ENCODE assay signal across 10 cellular contexts in genomic region chr12:64671682-64672081, GRCh38.
A peak's percentile ranks its signal among the peaks of the same experiment; 100 is the strongest.
DNase-seq lines count a peak whose midpoint lies in the region; ATAC-seq and TF ChIP-seq lines count a peak whose summit lies in the region.
"Had no signal": no experiment of that assay in that cellular context is flagged by ENCODE, and none has a peak within 500 bp of the region (broad histone marks: within the 10 kb centered on the region; RNA-seq: fewer than 3 reads in every experiment).

No MANE protein-coding gene starts in this region.

- H3K27me3 ChIP-seq in left ventricle myocardium inferior (ENCODE audit: low read depth): no peaks in the 10 kb centered on the region
- H3K27me3 ChIP-seq in hepatocyte: no peaks in the 10 kb centered on the region

- no peak for TF ChIP-seq CTCF in activated CD8-positive, alpha-beta T cell treated with anti-CD3 and anti-CD28 coated beads for 36 hours (IDR thresholded peaks at IDR 0.05)
- TF ChIP-seq CTCF in left ventricle myocardium inferior (IDR thresholded peaks at IDR 0.05; ENCODE audit: borderline replicate concordance) (no peak), hepatocyte (IDR thresholded peaks at IDR 0.05; ENCODE audit: poor library complexity) (no peak)

- no peaks in the 10 kb centered on the region for H3K9me3 Mint-ChIP-seq in activated CD4-positive, alpha-beta T cell treated with anti-CD3 and anti-CD28 coated beads, Interleukin-2, amount 10 ng/mL, durations not matched to agents 24 days and 14 days
- no peaks in the 10 kb centered on the region for H3K9me3 Mint-ChIP-seq in activated CD8-positive, alpha-beta T cell treated with anti-CD3 and anti-CD28 coated beads for 36 hours
- no peaks in the 10 kb centered on the region for H3K9me3 Mint-ChIP-seq in stimulated activated effector memory CD8-positive, alpha-beta T cell treated with anti-CD3 and anti-CD28 coated beads, Interleukin-12 subunit alpha, Interleukin-12 subunit beta, amount 100 ng/mL, for 72 hours

- H3K27ac ChIP-seq in left ventricle myocardium inferior (replicated peaks): peak overlapping the region; percentile 74
- no peak overlapping the region for H3K27ac ChIP-seq in hepatocyte

- H3K4me3 Mint-ChIP-seq in activated CD4-positive, alpha-beta T cell treated with anti-CD3 and anti-CD28 coated beads, Interleukin-2, amount 10 ng/mL, durations not matched to agents 24 days and 14 days: peak overlapping the region; percentile 83
- peak overlapping the region; percentile 45 for H3K4me3 Mint-ChIP-seq in activated CD8-positive, alpha-beta T cell treated with anti-CD3 and anti-CD28 coated beads for 36 hours
- H3K4me3 Mint-ChIP-seq in stimulated activated effector memory CD8-positive, alpha-beta T cell treated with anti-CD3 and anti-CD28 coated beads, Interleukin-12 subunit alpha, Interleukin-12 subunit beta, amount 100 ng/mL, for 72 hours: peak overlapping the region; percentile 86

- 87% methylated on average over 4 of the region's 4 CpGs for WGBS in hepatocyte (ENCODE audit: low lambda C conversion rate, missing lambda C conversion rate)

- H3K4me1 ChIP-seq in left ventricle myocardium inferior (peaks cover 100% of the 10 kb centered on the region), hepatocyte (ENCODE audit: insufficient read depth) (peaks cover 42% of the 10 kb centered on the region)

- POLR2A ChIA-PET in activated CD8-positive, alpha-beta T cell treated with anti-CD3 and anti-CD28 coated beads for 36 hours (lab: Charles Lee): no interaction called here

- H3K9me3 ChIP-seq in left ventricle myocardium inferior (replicated peaks) (no peaks in the 10 kb centered on the region), hepatocyte (ENCODE audit: low read depth) (no peaks in the 10 kb centered on the region)

- no peak for DNase-seq in activated CD4-positive, alpha-beta T cell treated with anti-CD3 and anti-CD28 coated beads, Interleukin-2, amount 10 ng/mL, durations not matched to agents 24 days and 14 days
- no peak for DNase-seq in activated CD4-positive, alpha-beta T cell treated with anti-CD3 and anti-CD28 coated beads, Interleukin-2, amount 50 U/mL, for 1 hour
- DNase-seq in activated CD8-positive, alpha-beta T cell treated with anti-CD3 and anti-CD28 coated beads for 36 hours: no peak
- DNase-seq in left ventricle myocardium inferior (no peak), hepatocyte (ENCODE audit: low spot score) (no peak)
- DNase-seq in stimulated activated effector memory CD8-positive, alpha-beta T cell treated with anti-CD3 and anti-CD28 coated beads, Interleukin-12 subunit alpha, Interleukin-12 subunit beta, amount 100 ng/mL, for 72 hours (ENCODE audit: low spot score in 2 of 2): no peak
- DNase-seq: activated CD4-positive, alpha-beta T cell treated with anti-CD3 and anti-CD28 coated beads for 1 hour; NCI-H1105 treated with DMSO at 0.1 percent for 48 hours had no signal

- H3K36me3 ChIP-seq in left ventricle myocardium inferior: no peaks in the 10 kb centered on the region
- H3K36me3 ChIP-seq in hepatocyte (replicated peaks; ENCODE audit: insufficient read depth, low read depth): no peaks in the 10 kb centered on the region

- peaks cover 80% of the 10 kb centered on the region for H3K4me1 Mint-ChIP-seq in activated CD4-positive, alpha-beta T cell treated with anti-CD3 and anti-CD28 coated beads, Interleukin-2, amount 10 ng/mL, durations not matched to agents 24 days and 14 days
- H3K4me1 Mint-ChIP-seq in activated CD8-positive, alpha-beta T cell treated with anti-CD3 and anti-CD28 coated beads for 36 hours (ENCODE audit: low read depth): peaks cover 88% of the 10 kb centered on the region
- H3K4me1 Mint-ChIP-seq in stimulated activated effector memory CD8-positive, alpha-beta T cell treated with anti-CD3 and anti-CD28 coated beads, Interleukin-12 subunit alpha, Interleukin-12 subunit beta, amount 100 ng/mL, for 72 hours: peaks cover 70% of the 10 kb centered on the region

- H3K27ac Mint-ChIP-seq in activated CD4-positive, alpha-beta T cell treated with anti-CD3 and anti-CD28 coated beads, Interleukin-2, amount 10 ng/mL, durations not matched to agents 24 days and 14 days: peak overlapping the region; percentile 91
- peak overlapping the region; percentile 96 for H3K27ac Mint-ChIP-seq in activated CD8-positive, alpha-beta T cell treated with anti-CD3 and anti-CD28 coated beads for 36 hours
- peak overlapping the region; percentile 90 for H3K27ac Mint-ChIP-seq in stimulated activated effector memory CD8-positive, alpha-beta T cell treated with anti-CD3 and anti-CD28 coated beads, Interleukin-12 subunit alpha, Interleukin-12 subunit beta, amount 100 ng/mL, for 72 hours

- H3K36me3 Mint-ChIP-seq in activated CD4-positive, alpha-beta T cell treated with anti-CD3 and anti-CD28 coated beads, Interleukin-2, amount 10 ng/mL, durations not matched to agents 24 days and 14 days (ENCODE audit: low read depth): peaks cover 4% of the 10 kb centered on the region
- peaks cover 5% of the 10 kb centered on the region for H3K36me3 Mint-ChIP-seq in activated CD8-positive, alpha-beta T cell treated with anti-CD3 and anti-CD28 coated beads for 36 hours (ENCODE audit: low read depth)
- peaks cover 13% of the 10 kb centered on the region for H3K36me3 Mint-ChIP-seq in stimulated activated effector memory CD8-positive, alpha-beta T cell treated with anti-CD3 and anti-CD28 coated beads, Interleukin-12 subunit alpha, Interleukin-12 subunit beta, amount 100 ng/mL, for 72 hours

- no peak overlapping the region for H3K4me2 ChIP-seq in hepatocyte

- CTCF ChIA-PET in activated CD8-positive, alpha-beta T cell treated with anti-CD3 and anti-CD28 coated beads for 36 hours (lab: Charles Lee): interaction anchor here (1.4 kb wide), 1 partner anchor 20 kb away, joined by 4 read pairs; no protein-coding TSS in a partner anchor

- H2AFZ ChIP-seq in hepatocyte: no peak overlapping the region

- H3K9me2 ChIP-seq in hepatocyte (replicated peaks; ENCODE audit: insufficient read depth): no peaks in the 10 kb centered on the region

- no peaks in the 10 kb centered on the region for H4K20me1 ChIP-seq in hepatocyte (ENCODE audit: insufficient read depth, poor library complexity, severe bottlenecking)

- H3K79me2 ChIP-seq in hepatocyte: peaks cover 33% of the 10 kb centered on the region

- ATAC-seq in activated CD8-positive, alpha-beta T cell treated with anti-CD3 and anti-CD28 coated beads for 36 hours: no peak
- no peak for ATAC-seq in stimulated activated effector memory CD8-positive, alpha-beta T cell treated with anti-CD3 and anti-CD28 coated beads, Interleukin-12 subunit alpha, Interleukin-12 subunit beta, amount 100 ng/mL, for 72 hours
- ATAC-seq in GM21529 (IDR thresholded peaks at IDR 0.05; ENCODE audit: unreplicated experiment) (no peak), HG03442 (IDR thresholded peaks at IDR 0.05; ENCODE audit: unreplicated experiment) (no peak)

- intact Hi-C loops in activated CD4-positive, alpha-beta T cell treated with anti-CD3 and anti-CD28 coated beads, Interleukin-2, amount 10 ng/mL, durations not matched to agents 24 days and 14 days (cut with micrococcal nuclease): loop anchor here (1.0 to 2.0 kb wide), 2 partner anchors 8 to 27 kb away; no protein-coding TSS in a partner anchor
- intact Hi-C loops in activated CD8-positive, alpha-beta T cell treated with anti-CD3 and anti-CD28 coated beads for 36 hours (cut with micrococcal nuclease): no loop called here
- intact Hi-C loops in left ventricle myocardium inferior (cut with micrococcal nuclease): loop anchor here (10.0 kb wide), 1 partner anchor 57 kb away; the partner anchor contains the start of gene RASSF3

- H3K27me3 Mint-ChIP-seq in activated CD4-positive, alpha-beta T cell treated with anti-CD3 and anti-CD28 coated beads, Interleukin-2, amount 10 ng/mL, durations not matched to agents 24 days and 14 days: no peaks in the 10 kb centered on the region
- no peaks in the 10 kb centered on the region for H3K27me3 Mint-ChIP-seq in activated CD8-positive, alpha-beta T cell treated with anti-CD3 and anti-CD28 coated beads for 36 hours

- H3K4me3 ChIP-seq in left ventricle myocardium inferior (peak overlapping the region; percentile 1), hepatocyte (no peak overlapping the region)
